Comparison of ENCODE assay signal across 9 cellular contexts in the genomic region with DNA sequence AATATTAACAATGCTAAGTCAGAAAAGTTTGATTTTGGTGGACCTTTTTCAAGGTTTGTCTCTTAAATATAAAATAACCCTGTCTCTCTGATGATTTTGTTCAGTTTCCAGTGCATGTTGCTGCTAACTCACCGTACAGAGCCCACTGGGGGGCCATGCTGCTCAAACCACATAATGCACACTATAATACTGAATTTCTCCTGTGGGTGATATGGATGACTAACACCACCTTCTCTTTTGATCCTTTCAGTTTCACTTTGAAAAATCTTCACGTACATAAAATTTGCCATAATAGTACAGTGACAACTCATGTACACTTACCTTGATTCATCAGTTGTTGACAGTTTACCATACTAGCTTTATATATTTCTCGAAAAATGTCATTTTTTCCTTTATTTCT.
DNase-seq lines count a peak whose midpoint lies in the region; ATAC-seq and TF ChIP-seq lines count a peak whose summit lies in the region.
"Had no signal": no experiment of that assay in that cellular context is flagged by ENCODE, and none has a peak within 500 bp of the region (broad histone marks: within the 10 kb centered on the region; RNA-seq: fewer than 3 reads in every experiment).

No MANE protein-coding gene starts in this region.

- no peak for TF ChIP-seq CTCF in GM13977 (IDR thresholded peaks at IDR 0.05; ENCODE audit: extremely low read depth, insufficient read depth, missing control alignments)
- TF ChIP-seq CTCF in PC-9 (conservative IDR thresholded peaks at IDR 0.05) = no peak
- TF ChIP-seq CTCF in left ventricle myocardium inferior (IDR thresholded peaks at IDR 0.05; ENCODE audit: borderline replicate concordance) = no peak

- no TSS peak for BruUV-seq in PC-9 (replicated peaks; lab: Mats Ljungman, UMichigan)

- H3K36me3 ChIP-seq in PC-9 (ENCODE audit: low read depth) (no peaks in the 10 kb centered on the region), left ventricle myocardium inferior (no peaks in the 10 kb centered on the region)
- H3K36me3 ChIP-seq: cardiac muscle cell had no signal

- in situ Hi-C loops in GM13977 (cut with MboI; ENCODE audit: low pct_unique_long_range_greater_than_20kb, low sequenced_read_pairs, unreplicated experiment) = no loop called here

- H4K20me1 ChIP-seq in PC-9 (ENCODE audit: insufficient read depth) = no peaks in the 10 kb centered on the region

- no peaks in the 10 kb centered on the region for H3F3A ChIP-seq in PC-9 (ENCODE audit: insufficient read depth, low read depth)

- DNase-seq in GM13977 (ENCODE audit: low spot score) (peak; percentile 8), PC-9 (peak in 1 of 2 experiments; percentile 1), glomerular visceral epithelial cell (ENCODE audit: extremely low spot score) (peak; percentile 50), left ventricle myocardium inferior (no peak), HCEC 1CT (no peak), occipital lobe (lab: John Stamatoyannopoulos, UW) (no peak), cerebellar nuclear complex (lab: John Stamatoyannopoulos, UW) (no peak)

- H3K4me2 ChIP-seq in PC-9 = peak overlapping the region; percentile 57

- POLR2A ChIA-PET in PC-9 (lab: Charles Lee; ENCODE audit: unreplicated experiment) = no interaction called here

- H3K27me3 ChIP-seq in PC-9 (ENCODE audit: insufficient read depth, low read depth) (no peaks in the 10 kb centered on the region), left ventricle myocardium inferior (ENCODE audit: low read depth) (no peaks in the 10 kb centered on the region)
- H3K27me3 ChIP-seq: cardiac muscle cell had no signal

- H3K4me1 ChIP-seq in PC-9 (replicated peaks; ENCODE audit: insufficient read depth) (no peaks in the 10 kb centered on the region), left ventricle myocardium inferior (no peaks in the 10 kb centered on the region)

- peak overlapping the region; percentile 59; the same call in 1 of the 2 replicates for H2AFZ ChIP-seq in PC-9

- no peaks in the 10 kb centered on the region for H3K9me2 ChIP-seq in PC-9 (ENCODE audit: insufficient read depth)

- intact Hi-C loops in PC-9 (cut with micrococcal nuclease; ENCODE audit: unreplicated experiment) = no loop called here
- intact Hi-C loops in left ventricle myocardium inferior (cut with micrococcal nuclease) = no loop called here

- CTCF ChIA-PET in PC-9 (lab: Charles Lee) = no interaction called here

- ATAC-seq in GM21825 (IDR thresholded peaks at IDR 0.05; ENCODE audit: unreplicated experiment) = peak; percentile 71

- no peak overlapping the region for H3K27ac ChIP-seq in PC-9
- no peak overlapping the region for H3K27ac ChIP-seq in left ventricle myocardium inferior (replicated peaks)
- H3K27ac ChIP-seq: cardiac muscle cell had no signal

- H3K4me3 ChIP-seq in PC-9 (peak overlapping the region; percentile 39; the same call in 1 of the 2 replicates), left ventricle myocardium inferior (no peak overlapping the region)
- H3K4me3 ChIP-seq: cardiac muscle cell had no signal

- H3K9me3 ChIP-seq in PC-9 (ENCODE audit: insufficient read depth, low read depth) = no peaks in the 10 kb centered on the region
- no peaks in the 10 kb centered on the region for H3K9me3 ChIP-seq in left ventricle myocardium inferior (replicated peaks)

- no peaks in the 10 kb centered on the region for H3K79me2 ChIP-seq in PC-9 (ENCODE audit: low read depth)

Comparison
In these comparisons a context has a peak if more than half of its experiments do, and no peak if none do; other contexts are left out.
1. DNase-seq: peak in GM13977 (single experiment) and glomerular visceral epithelial cell (single experiment); none in left ventricle myocardium inferior (single experiment), HCEC 1CT (single experiment), occipital lobe (single experiment) and cerebellar nuclear complex (0 of 2).